ENCODE assay signal across 1 cellular context in the genomic region with DNA sequence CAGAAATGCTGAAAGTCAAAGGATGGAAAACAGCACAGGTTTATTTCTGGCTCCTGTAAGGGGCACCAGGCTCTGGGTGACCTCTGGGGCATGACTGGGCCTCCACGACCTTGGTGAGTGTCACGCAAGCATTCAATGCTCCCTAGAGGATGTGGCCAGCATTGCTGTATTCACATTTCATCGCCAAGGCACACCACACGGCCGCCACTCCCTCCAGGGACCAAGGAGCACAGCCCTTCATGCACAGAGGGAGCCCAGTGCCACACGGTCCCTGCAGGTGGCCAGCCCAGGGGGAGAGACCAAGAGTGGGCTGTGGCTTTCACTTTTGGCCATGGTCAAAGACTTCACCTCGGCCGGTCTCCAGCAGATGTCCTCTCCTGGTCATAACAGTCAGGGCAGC.
TF ChIP-seq lines count a peak whose summit lies in the region.

No MANE protein-coding gene starts in this region.

TF ChIP-seq in GM23338, 12 proteins besides CTCF, POLR2A, EP300 and RAD21 (continued from another document):
- TF ChIP-seq, protein P1, sequence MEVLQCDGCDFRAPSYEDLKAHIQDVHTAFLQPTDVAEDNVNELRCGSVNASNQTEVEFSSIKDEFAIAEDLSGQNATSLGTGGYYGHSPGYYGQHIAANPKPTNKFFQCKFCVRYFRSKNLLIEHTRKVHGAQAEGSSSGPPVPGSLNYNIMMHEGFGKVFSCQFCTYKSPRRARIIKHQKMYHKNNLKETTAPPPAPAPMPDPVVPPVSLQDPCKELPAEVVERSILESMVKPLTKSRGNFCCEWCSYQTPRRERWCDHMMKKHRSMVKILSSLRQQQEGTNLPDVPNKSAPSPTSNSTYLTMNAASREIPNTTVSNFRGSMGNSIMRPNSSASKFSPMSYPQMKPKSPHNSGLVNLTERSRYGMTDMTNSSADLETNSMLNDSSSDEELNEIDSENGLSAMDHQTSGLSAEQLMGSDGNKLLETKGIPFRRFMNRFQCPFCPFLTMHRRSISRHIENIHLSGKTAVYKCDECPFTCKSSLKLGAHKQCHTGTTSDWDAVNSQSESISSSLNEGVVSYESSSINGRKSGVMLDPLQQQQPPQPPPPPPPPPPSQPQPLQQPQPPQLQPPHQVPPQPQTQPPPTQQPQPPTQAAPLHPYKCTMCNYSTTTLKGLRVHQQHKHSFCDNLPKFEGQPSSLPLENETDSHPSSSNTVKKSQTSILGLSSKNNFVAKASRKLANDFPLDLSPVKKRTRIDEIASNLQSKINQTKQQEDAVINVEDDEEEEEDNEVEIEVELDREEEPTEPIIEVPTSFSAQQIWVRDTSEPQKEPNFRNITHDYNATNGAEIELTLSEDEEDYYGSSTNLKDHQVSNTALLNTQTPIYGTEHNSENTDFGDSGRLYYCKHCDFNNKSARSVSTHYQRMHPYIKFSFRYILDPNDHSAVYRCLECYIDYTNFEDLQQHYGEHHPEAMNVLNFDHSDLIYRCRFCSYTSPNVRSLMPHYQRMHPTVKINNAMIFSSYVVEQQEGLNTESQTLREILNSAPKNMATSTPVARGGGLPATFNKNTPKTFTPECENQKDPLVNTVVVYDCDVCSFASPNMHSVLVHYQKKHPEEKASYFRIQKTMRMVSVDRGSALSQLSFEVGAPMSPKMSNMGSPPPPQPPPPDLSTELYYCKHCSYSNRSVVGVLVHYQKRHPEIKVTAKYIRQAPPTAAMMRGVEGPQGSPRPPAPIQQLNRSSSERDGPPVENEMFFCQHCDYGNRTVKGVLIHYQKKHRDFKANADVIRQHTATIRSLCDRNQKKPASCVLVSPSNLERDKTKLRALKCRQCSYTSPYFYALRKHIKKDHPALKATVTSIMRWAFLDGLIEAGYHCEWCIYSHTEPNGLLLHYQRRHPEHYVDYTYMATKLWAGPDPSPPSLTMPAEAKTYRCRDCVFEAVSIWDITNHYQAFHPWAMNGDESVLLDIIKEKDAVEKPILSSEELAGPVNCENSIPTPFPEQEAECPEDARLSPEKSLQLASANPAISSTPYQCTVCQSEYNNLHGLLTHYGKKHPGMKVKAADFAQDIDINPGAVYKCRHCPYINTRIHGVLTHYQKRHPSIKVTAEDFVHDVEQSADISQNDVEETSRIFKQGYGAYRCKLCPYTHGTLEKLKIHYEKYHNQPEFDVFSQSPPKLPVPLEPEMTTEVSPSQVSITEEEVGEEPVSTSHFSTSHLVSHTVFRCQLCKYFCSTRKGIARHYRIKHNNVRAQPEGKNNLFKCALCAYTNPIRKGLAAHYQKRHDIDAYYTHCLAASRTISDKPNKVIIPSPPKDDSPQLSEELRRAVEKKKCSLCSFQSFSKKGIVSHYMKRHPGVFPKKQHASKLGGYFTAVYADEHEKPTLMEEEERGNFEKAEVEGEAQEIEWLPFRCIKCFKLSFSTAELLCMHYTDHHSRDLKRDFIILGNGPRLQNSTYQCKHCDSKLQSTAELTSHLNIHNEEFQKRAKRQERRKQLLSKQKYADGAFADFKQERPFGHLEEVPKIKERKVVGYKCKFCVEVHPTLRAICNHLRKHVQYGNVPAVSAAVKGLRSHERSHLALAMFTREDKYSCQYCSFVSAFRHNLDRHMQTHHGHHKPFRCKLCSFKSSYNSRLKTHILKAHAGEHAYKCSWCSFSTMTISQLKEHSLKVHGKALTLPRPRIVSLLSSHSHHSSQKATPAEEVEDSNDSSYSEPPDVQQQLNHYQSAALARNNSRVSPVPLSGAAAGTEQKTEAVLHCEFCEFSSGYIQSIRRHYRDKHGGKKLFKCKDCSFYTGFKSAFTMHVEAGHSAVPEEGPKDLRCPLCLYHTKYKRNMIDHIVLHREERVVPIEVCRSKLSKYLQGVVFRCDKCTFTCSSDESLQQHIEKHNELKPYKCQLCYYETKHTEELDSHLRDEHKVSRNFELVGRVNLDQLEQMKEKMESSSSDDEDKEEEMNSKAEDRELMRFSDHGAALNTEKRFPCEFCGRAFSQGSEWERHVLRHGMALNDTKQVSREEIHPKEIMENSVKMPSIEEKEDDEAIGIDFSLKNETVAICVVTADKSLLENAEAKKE (CRISPR knock-in tag; IDR thresholded peaks at IDR 0.05), result no peak
- TF ChIP-seq ZNF114 (CRISPR knock-in tag; IDR thresholded peaks at IDR 0.05) (no peak), EZH2 (IDR thresholded peaks at IDR 0.05; ENCODE audit: low read depth, unreplicated experiment) (no peak), POLR2AphosphoS5 (IDR thresholded peaks at IDR 0.05; ENCODE audit: low read depth) (no peak), STAT1 (IDR thresholded peaks at IDR 0.05; ENCODE audit: unreplicated experiment) (no peak), CREB1 (CRISPR knock-in tag; IDR thresholded peaks at IDR 0.05; ENCODE audit: low read depth) (no peak)
- TF ChIP-seq, protein P2, sequence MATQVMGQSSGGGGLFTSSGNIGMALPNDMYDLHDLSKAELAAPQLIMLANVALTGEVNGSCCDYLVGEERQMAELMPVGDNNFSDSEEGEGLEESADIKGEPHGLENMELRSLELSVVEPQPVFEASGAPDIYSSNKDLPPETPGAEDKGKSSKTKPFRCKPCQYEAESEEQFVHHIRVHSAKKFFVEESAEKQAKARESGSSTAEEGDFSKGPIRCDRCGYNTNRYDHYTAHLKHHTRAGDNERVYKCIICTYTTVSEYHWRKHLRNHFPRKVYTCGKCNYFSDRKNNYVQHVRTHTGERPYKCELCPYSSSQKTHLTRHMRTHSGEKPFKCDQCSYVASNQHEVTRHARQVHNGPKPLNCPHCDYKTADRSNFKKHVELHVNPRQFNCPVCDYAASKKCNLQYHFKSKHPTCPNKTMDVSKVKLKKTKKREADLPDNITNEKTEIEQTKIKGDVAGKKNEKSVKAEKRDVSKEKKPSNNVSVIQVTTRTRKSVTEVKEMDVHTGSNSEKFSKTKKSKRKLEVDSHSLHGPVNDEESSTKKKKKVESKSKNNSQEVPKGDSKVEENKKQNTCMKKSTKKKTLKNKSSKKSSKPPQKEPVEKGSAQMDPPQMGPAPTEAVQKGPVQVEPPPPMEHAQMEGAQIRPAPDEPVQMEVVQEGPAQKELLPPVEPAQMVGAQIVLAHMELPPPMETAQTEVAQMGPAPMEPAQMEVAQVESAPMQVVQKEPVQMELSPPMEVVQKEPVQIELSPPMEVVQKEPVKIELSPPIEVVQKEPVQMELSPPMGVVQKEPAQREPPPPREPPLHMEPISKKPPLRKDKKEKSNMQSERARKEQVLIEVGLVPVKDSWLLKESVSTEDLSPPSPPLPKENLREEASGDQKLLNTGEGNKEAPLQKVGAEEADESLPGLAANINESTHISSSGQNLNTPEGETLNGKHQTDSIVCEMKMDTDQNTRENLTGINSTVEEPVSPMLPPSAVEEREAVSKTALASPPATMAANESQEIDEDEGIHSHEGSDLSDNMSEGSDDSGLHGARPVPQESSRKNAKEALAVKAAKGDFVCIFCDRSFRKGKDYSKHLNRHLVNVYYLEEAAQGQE (IDR thresholded peaks at IDR 0.05; ENCODE audit: unreplicated experiment), result no peak
